ENCODE assay signal across 21 cellular contexts in genomic region chr5:9399094-9399493, GRCh38.
DNase-seq lines count a peak whose midpoint lies in the region; ATAC-seq, FAIRE-seq and TF ChIP-seq lines count a peak whose summit lies in the region.
"Had no signal": no experiment of that assay in that cellular context is flagged by ENCODE, and none has a peak within 500 bp of the region (broad histone marks: within the 10 kb centered on the region; RNA-seq: fewer than 3 reads in every experiment).

No MANE protein-coding gene starts in this region.

- H3K4me2 ChIP-seq in A549 (no peak overlapping the region), IMR-90 (ENCODE audit: low read depth, low read length) (no peak overlapping the region), H1 (ENCODE audit: insufficient read depth in 1 of 2, low read depth in 2 of 2, low read length in 2 of 2) (no peak overlapping the region)
- H3K4me2 ChIP-seq: BLaER1 treated with 17β-estradiol and CSF1 and Interleukin-3, amounts not matched to agents 10 nM and 100 nM had no signal

- no peak overlapping the region for H2AFZ ChIP-seq in IMR-90 (replicated peaks; ENCODE audit: low read length, poor library complexity)
- H2AFZ ChIP-seq in H1 (ENCODE audit: low read length) = no peak overlapping the region

- H3K36me3 ChIP-seq in IMR-90 (ENCODE audit: control insufficient read depth, insufficient read depth, low read length) (no peaks in the 10 kb centered on the region), H1 (ENCODE audit: control insufficient read depth in 2 of 4, insufficient read depth in 4 of 4, low read length in 3 of 4) (no peaks in the 10 kb centered on the region), heart right ventricle (no peaks in the 10 kb centered on the region)
- H3K36me3 ChIP-seq: BLaER1 treated with 17β-estradiol and CSF1 and Interleukin-3, amounts not matched to agents 10 nM and 100 nM had no signal

- ATAC-seq in A549 = no peak
- ATAC-seq in IMR-90 (ENCODE audit: low read depth) = no peak
- ATAC-seq in heart right ventricle = no peak
- ATAC-seq: CD8-positive, alpha-beta T cell; GM12878 had no signal

- H3K9me3 ChIP-seq in A549 (no peaks in the 10 kb centered on the region), IMR-90 (ENCODE audit: control insufficient read depth, insufficient read depth, low read length) (no peaks in the 10 kb centered on the region), H1 (ENCODE audit: insufficient read depth in 2 of 2, low read depth in 1 of 2, low read length in 1 of 2) (no peaks in the 10 kb centered on the region), heart right ventricle (peaks cover 0 to 8% (median 0%) of the 10 kb centered on the region in 11 donors)
- H3K9me3 ChIP-seq: Caco-2 had no signal

- TF ChIP-seq EP300 in A549 (IDR thresholded peaks at IDR 0.05) (no peak), H1 (IDR thresholded peaks at IDR 0.05; ENCODE audit: borderline replicate concordance in 1 of 2, low read depth in 2 of 2, low read length in 2 of 2) (no peak)

- no peak overlapping the region for H3K18ac ChIP-seq in IMR-90 (ENCODE audit: low read depth, low read length)
- H3K18ac ChIP-seq in H1 (ENCODE audit: extremely low read depth, low read length) = no peak overlapping the region

- H3K23ac ChIP-seq in IMR-90 (ENCODE audit: low read depth, low read length) = no peak overlapping the region
- no peak overlapping the region for H3K23ac ChIP-seq in H1 (ENCODE audit: insufficient read length)

- TF ChIP-seq RAD21 in A549 (conservative IDR thresholded peaks at IDR 0.05 in 1 of 2, IDR thresholded peaks at IDR 0.05 in 1 of 2) (no peak), IMR-90 (IDR thresholded peaks at IDR 0.05; ENCODE audit: low read length) (no peak), H1 (IDR thresholded peaks at IDR 0.05 in 1 of 2, conservative IDR thresholded peaks at IDR 0.05 in 1 of 2; ENCODE audit: low read depth in 2 of 2, low read length in 2 of 2) (no peak)

- H2BK120ac ChIP-seq in IMR-90 (ENCODE audit: low read depth, low read length) (no peak overlapping the region), H1 (replicated peaks; ENCODE audit: low read depth, low read length) (no peak overlapping the region)

- H2BK5ac ChIP-seq in IMR-90 (ENCODE audit: low read depth, low read length, poor library complexity, severe bottlenecking) (no peak overlapping the region), H1 (ENCODE audit: low read depth, low read length) (no peak overlapping the region)

- in situ Hi-C loops in IMR-90 (cut with MboI; ENCODE audit: low sequenced_read_pairs) = no loop called here

- DNase-seq in A549 (ENCODE audit: low read depth in 1 of 2, low spot score in 1 of 2) (no peak), IMR-90 (no peak), H1 (ENCODE audit: low read depth in 1 of 2, low spot score in 2 of 2) (no peak), heart right ventricle (no peak), GM03348 (ENCODE audit: low spot score) (no peak), NCI-H774 (lab: John Stamatoyannopoulos, UW) (no peak)
- DNase-seq: 8988T; AML-193; Caco-2; Calu3; CD4-positive, alpha-beta T cell; CD8-positive, alpha-beta T cell; DMS79 treated with DMSO at 0.1 percent for 48 hours; GF-D8 had no signal

- H3K56ac ChIP-seq in IMR-90 (ENCODE audit: extremely low read depth, insufficient read depth, low read length) (no peak overlapping the region), H1 (replicated peaks; ENCODE audit: insufficient read length, low read depth, low read length) (no peak overlapping the region)

- 2% methylated on average over 2 of the region's 2 CpGs for WGBS in A549 (ENCODE audit: missing lambda C conversion rate)
- WGBS in IMR-90 (ENCODE audit: extremely low coverage in 2 of 2, insufficient read length in 1 of 2), 2 experiments = no CpG with 5 or more reads among the region's 2 CpGs
- WGBS in H1 (ENCODE audit: extremely low coverage in 1 of 2, insufficient coverage in 1 of 2, insufficient read length in 1 of 2, insufficient replicate concordance in 2 of 2, low coverage in 1 of 2, low lambda C conversion rate in 2 of 2, missing lambda C conversion rate in 1 of 2), 2 experiments = 98% methylated on average over 2 of the region's 2 CpGs; no CpG with 5 or more reads in 1 of the 2 experiments
- 83 to 85% methylated on average over 2 of the region's 2 CpGs for WGBS in heart right ventricle, 2 donors

- no peak overlapping the region for H4K5ac ChIP-seq in IMR-90 (ENCODE audit: low read depth, low read length)
- no peak overlapping the region for H4K5ac ChIP-seq in H1 (ENCODE audit: insufficient read length, low read depth, low read length)

- dilution Hi-C loops in IMR-90 (cut with HindIII; ENCODE audit: low sequenced_read_pairs, unreplicated experiment) = no loop called here

- no peaks in the 10 kb centered on the region for H3K23me2 ChIP-seq in H1 (ENCODE audit: low read depth, low read length)

- H3K4me3 ChIP-seq in A549 = no peak overlapping the region
- no peak overlapping the region for H3K4me3 ChIP-seq in IMR-90 (ENCODE audit: insufficient read depth, low read depth, low read length)
- H3K4me3 ChIP-seq in H1 (ENCODE audit: extremely low read depth in 1 of 4, insufficient read depth in 2 of 4, low read depth in 3 of 4, low read length in 4 of 4) = no peak overlapping the region
- no peak overlapping the region for H3K4me3 ChIP-seq in heart right ventricle
- H3K4me3 ChIP-seq: BLaER1 treated with 17β-estradiol and CSF1 and Interleukin-3, amounts not matched to agents 10 nM and 100 nM; GM12878 had no signal

- no TSS peak for BruUV-seq in IMR-90 (replicated peaks; lab: Mats Ljungman, UMichigan)

- no peak overlapping the region for H2BK12ac ChIP-seq in H1 (ENCODE audit: low read depth, low read length)

- H3K79me2 ChIP-seq in H1 (ENCODE audit: control insufficient read depth in 1 of 2, insufficient read depth in 2 of 2, low read length in 2 of 2) = no peaks in the 10 kb centered on the region

- no peak for FAIRE-seq in A549 (lab: Jason Lieb, UNC)
- no peak for FAIRE-seq in H1 (lab: Jason Lieb, UNC)
- FAIRE-seq: A204.1, D721Med, G401.6, GM12878, GM19239 had no signal

- CTCF ChIA-PET in A549 (lab: Yijun Ruan, JAX) (no interaction called here), IMR-90 (lab: Yijun Ruan, JAX) (no interaction called here), H1 (lab: Charles Lee; ENCODE audit: partially characterized antibody) (no interaction called here)

- no peaks in the 10 kb centered on the region for H3K4me1 ChIP-seq in A549
- H3K4me1 ChIP-seq in IMR-90 (ENCODE audit: control insufficient read depth, insufficient read depth, low read length) = peaks cover 6% of the 10 kb centered on the region
- H3K4me1 ChIP-seq in H1 (replicated peaks in 1 of 4; ENCODE audit: control insufficient read depth in 3 of 4, insufficient read depth in 4 of 4, low read length in 3 of 4) = no peaks in the 10 kb centered on the region
- H3K4me1 ChIP-seq in heart right ventricle = peaks cover 0 to 11% (median 0%) of the 10 kb centered on the region in 9 donors
- H3K4me1 ChIP-seq: BLaER1 treated with 17β-estradiol and CSF1 and Interleukin-3, amounts not matched to agents 10 nM and 100 nM; Caco-2 had no signal

- POLR2A ChIA-PET in A549 (lab: Yijun Ruan, JAX) = no interaction called here
- POLR2A ChIA-PET in IMR-90 (lab: Charles Lee; ENCODE audit: unreplicated experiment) = no interaction called here
- POLR2A ChIA-PET in H1 (lab: Charles Lee; ENCODE audit: partially characterized antibody) = no interaction called here

- no peak for TF ChIP-seq CTCF in A549 (IDR thresholded peaks at IDR 0.05)
- no peak for TF ChIP-seq CTCF in IMR-90 (conservative IDR thresholded peaks at IDR 0.05; ENCODE audit: low read depth, low read length)
- TF ChIP-seq CTCF in H1 (IDR thresholded peaks at IDR 0.05; ENCODE audit: control extremely low read depth in 1 of 3, insufficient read depth in 1 of 3, low read depth in 1 of 3, low read length in 3 of 3) = no peak
- no peak for TF ChIP-seq CTCF in heart right ventricle (IDR thresholded peaks at IDR 0.05)

- H3K9ac ChIP-seq in IMR-90 (ENCODE audit: low read depth, low read length) = no peak overlapping the region
- no peak overlapping the region for H3K9ac ChIP-seq in H1 (replicated peaks in 1 of 4; ENCODE audit: extremely low read depth in 1 of 4, low read depth in 3 of 4, low read length in 3 of 4)
- H3K9ac ChIP-seq: BLaER1 treated with 17β-estradiol and CSF1 and Interleukin-3, amounts not matched to agents 10 nM and 100 nM had no signal

- no peak overlapping the region for H2BK20ac ChIP-seq in IMR-90 (ENCODE audit: low read depth, low read length)
- no peak overlapping the region for H2BK20ac ChIP-seq in H1 (ENCODE audit: low read length)

- H3K14ac ChIP-seq in IMR-90 (replicated peaks; ENCODE audit: low read depth, low read length) (no peak overlapping the region), H1 (ENCODE audit: insufficient read length) (no peak overlapping the region)

- H4K91ac ChIP-seq in IMR-90 (ENCODE audit: insufficient read depth, low read depth, low read length) = no peak overlapping the region
- no peak overlapping the region for H4K91ac ChIP-seq in H1 (replicated peaks; ENCODE audit: insufficient read length, low read length)

- H3K79me1 ChIP-seq in IMR-90 (ENCODE audit: low read depth in 1 of 2, low read length in 2 of 2) = peaks cover 7 to 72% of the 10 kb centered on the region in 2 experiments
- 0 out of 2 replicates have a peak, but pooled peaks cover 2% of the 10 kb centered on the region for H3K79me1 ChIP-seq in H1 (ENCODE audit: low read depth, low read length)

- no peak overlapping the region for H2AK5ac ChIP-seq in IMR-90 (ENCODE audit: low read depth, low read length)
- no peak overlapping the region for H2AK5ac ChIP-seq in H1 (ENCODE audit: low read depth, low read length)

- H2BK15ac ChIP-seq in IMR-90 (ENCODE audit: low read depth, low read length) = no peak overlapping the region
- no peak overlapping the region for H2BK15ac ChIP-seq in H1 (ENCODE audit: low read length)

- H3K27ac ChIP-seq in A549 (no peak overlapping the region), IMR-90 (ENCODE audit: insufficient read depth, low read length) (no peak overlapping the region), H1 (ENCODE audit: low read depth, low read length) (no peak overlapping the region), heart right ventricle (no peak overlapping the region)
- H3K27ac ChIP-seq: BLaER1 treated with 17β-estradiol and CSF1 and Interleukin-3, amounts not matched to agents 10 nM and 100 nM; C4-2B had no signal

- H2AK9ac ChIP-seq in IMR-90 (replicated peaks; ENCODE audit: low read depth, low read length, poor library complexity) = no peak overlapping the region

- no peak for TF ChIP-seq POLR2A in A549 (IDR thresholded peaks at IDR 0.05; ENCODE audit: low read length)
- TF ChIP-seq POLR2A in IMR-90 (IDR thresholded peaks at IDR 0.05; ENCODE audit: low read depth, low read length) = no peak
- TF ChIP-seq POLR2A in H1 (IDR thresholded peaks at IDR 0.05; ENCODE audit: control extremely low read depth in 1 of 2, low read depth in 2 of 2, low read length in 2 of 2) = no peak

- intact Hi-C loops in IMR-90 (cut with micrococcal nuclease) = no loop called here
- intact Hi-C loops in heart right ventricle (cut with DNase I) = no loop called here

- H4K20me1 ChIP-seq in IMR-90 (ENCODE audit: insufficient read depth, low read length) (peaks cover 9% of the 10 kb centered on the region; the same call in 1 of the 2 replicates), H1 (replicated peaks in 1 of 2; ENCODE audit: control insufficient read depth in 1 of 2, insufficient read depth in 2 of 2, low read length in 2 of 2) (no peaks in the 10 kb centered on the region)
- H4K20me1 ChIP-seq: BLaER1 treated with 17β-estradiol and CSF1 and Interleukin-3, amounts not matched to agents 10 nM and 100 nM had no signal

- H3K4ac ChIP-seq in IMR-90 (ENCODE audit: low read depth, low read length) (no peak overlapping the region), H1 (replicated peaks; ENCODE audit: insufficient read length, low read depth, low read length) (no peak overlapping the region)

- no peaks in the 10 kb centered on the region for H3K27me3 ChIP-seq in IMR-90 (ENCODE audit: control insufficient read depth, insufficient read depth, low read length)
- H3K27me3 ChIP-seq in H1 (replicated peaks in 1 of 4; ENCODE audit: control insufficient read depth in 3 of 4, extremely low read depth in 1 of 4, insufficient read depth in 3 of 4, low read length in 3 of 4) = no peaks in the 10 kb centered on the region
- H3K27me3 ChIP-seq in heart right ventricle = no peaks in the 10 kb centered on the region
- H3K27me3 ChIP-seq: BLaER1 treated with 17β-estradiol and CSF1 and Interleukin-3, amounts not matched to agents 10 nM and 100 nM had no signal

- peaks cover 8% of the 10 kb centered on the region for H3K9me1 ChIP-seq in IMR-90 (ENCODE audit: insufficient read depth, low read length)

- H4K8ac ChIP-seq in IMR-90 (ENCODE audit: low read depth in 2 of 2, low read length in 2 of 2) = no peak overlapping the region
- no peak overlapping the region for H4K8ac ChIP-seq in H1 (ENCODE audit: extremely low read depth, insufficient read depth, low read length)

Comparison
In these comparisons a context has a peak if more than half of its experiments do, and no peak if none do; other contexts are left out.
1. Of the 18 proteins assayed by ChIP-seq in both H1 and A549: peak only in H1: none; only in A549: none; in both: MAFK; in neither: 17.